In the genomic region with DNA sequence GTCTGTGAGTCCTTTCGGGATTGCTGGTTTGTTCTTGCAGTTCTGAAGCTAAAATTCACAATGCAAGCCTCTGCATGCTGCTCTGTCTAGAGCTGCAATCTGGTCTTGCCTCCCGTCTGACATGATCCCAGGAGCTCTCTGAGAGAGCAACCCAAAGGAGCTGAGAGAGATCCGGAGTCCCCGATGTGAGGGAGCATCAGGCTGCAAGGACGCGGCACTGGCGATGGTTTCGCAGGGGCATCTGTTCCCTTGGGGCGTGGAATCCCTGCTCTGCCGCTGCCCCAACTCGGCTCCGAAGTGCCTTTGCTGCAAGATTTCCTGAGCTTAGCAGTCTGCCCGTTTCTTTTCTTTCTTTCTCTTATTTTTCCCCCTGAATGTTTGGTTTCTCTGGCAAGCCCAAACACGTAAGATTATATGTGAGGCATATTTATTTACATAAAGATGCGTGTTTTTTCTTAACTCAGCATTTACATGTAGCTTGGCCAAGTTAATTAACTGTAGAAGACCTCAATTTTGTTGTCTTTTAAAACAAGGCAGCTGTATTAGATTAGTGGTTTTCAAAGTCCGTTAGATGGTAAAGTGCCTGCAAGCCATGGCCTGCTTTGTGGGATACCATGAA, we compare ENCODE assay signal across 17 cellular contexts.
DNase-seq lines count a peak whose midpoint lies in the region; ATAC-seq and TF ChIP-seq lines count a peak whose summit lies in the region.
"Had no signal": no experiment of that assay in that cellular context is flagged by ENCODE, and none has a peak within 500 bp of the region (broad histone marks: within the 10 kb centered on the region; RNA-seq: fewer than 3 reads in every experiment).

No MANE protein-coding gene starts in this region.

- H3K4me1 ChIP-seq in mammary epithelial cell (ENCODE audit: insufficient read depth, low read length): peaks cover 37% of the 10 kb centered on the region
- no peaks in the 10 kb centered on the region for H3K4me1 ChIP-seq in body of pancreas

- peak overlapping the region; percentile 98 for H3K4me2 ChIP-seq in mammary epithelial cell (ENCODE audit: insufficient read depth, low read depth, low read length)
- H3K4me2 ChIP-seq: A549 had no signal

- CTCF ChIA-PET in mammary epithelial cell (lab: Charles Lee; ENCODE audit: low non-redundant PET): interaction anchor here (0.6 kb wide), 3 partner anchors 89 to 480 kb away, joined by 3 to 4 read pairs (median 4); no protein-coding TSS in a partner anchor
- CTCF ChIA-PET in HEK293T (lab: Yijun Ruan, JAX): no interaction called here

- peak overlapping the region; percentile 70 for H3K27ac ChIP-seq in mammary epithelial cell (ENCODE audit: insufficient read depth, low read depth, low read length)
- no peak overlapping the region for H3K27ac ChIP-seq in body of pancreas
- H3K27ac ChIP-seq: A549 had no signal

- H3K27me3 ChIP-seq in mammary epithelial cell (ENCODE audit: insufficient read depth, low read length) (no peaks in the 10 kb centered on the region), body of pancreas (no peaks in the 10 kb centered on the region)

- intact Hi-C loops in mammary epithelial cell (cut with micrococcal nuclease) (loop anchor here (5.0 to 10.0 kb wide), 3 partner anchors 57 to 232 kb away; no protein-coding TSS in a partner anchor), body of pancreas (cut with DNase I) (no loop called here)

- DNase-seq in AG20443 (ENCODE audit: low spot score) (peak; percentile 16), M059J (ENCODE audit: low read depth) (peak; percentile 35), mammary epithelial cell (peak; percentile 57), islet precursor cell (peak; percentile 55), body of pancreas (no peak), HEK293T (ENCODE audit: extremely low spot score) (no peak), germinal center (ENCODE audit: low spot score) (no peak)
- DNase-seq in activated effector memory CD4-positive, alpha-beta T cell treated with anti-CD3 and anti-CD28 coated beads, Interleukin-2, amount 50 U/mL, for 16 hours: no peak
- DNase-seq: activated CD4-positive, CD25-positive, alpha-beta regulatory T cell; CD4-positive, CD25-positive, alpha-beta regulatory T cell; DMS79; immature natural killer cell; NCI-H2029; NCI-H524; nephron progenitor cell; SHP77 treated with DMSO at 0.1 percent for 48 hours had no signal

- no peaks in the 10 kb centered on the region for H4K20me1 ChIP-seq in mammary epithelial cell (ENCODE audit: insufficient read depth, low read length)

- POLR2A ChIA-PET in HEK293T (lab: Yijun Ruan, JAX): no interaction called here

- H3K9me3 ChIP-seq in mammary epithelial cell (replicated peaks; ENCODE audit: insufficient read depth, low read length) (no peaks in the 10 kb centered on the region), body of pancreas (no peaks in the 10 kb centered on the region)
- H3K9me3 ChIP-seq: A549 had no signal

- WGBS in mammary epithelial cell (ENCODE audit: low coverage, missing lambda C conversion rate): under 1% methylated on average over 8 of the region's 16 CpGs
- WGBS in body of pancreas, 2 donors: 83 to 88% methylated on average over 15 to 16 of the region's 16 CpGs

- in situ Hi-C loops in mammary epithelial cell (cut with MboI; ENCODE audit: low sequenced_read_pairs in 2 of 2): no loop called here

- ATAC-seq in body of pancreas: no peak
- ATAC-seq: A549 had no signal

- TF ChIP-seq CTCF in mammary epithelial cell (conservative IDR thresholded peaks at IDR 0.05 in 1 of 2, IDR thresholded peaks at IDR 0.05 in 1 of 2; ENCODE audit: extremely low read depth in 1 of 2, insufficient read depth in 1 of 2, low read depth in 1 of 2, low read length in 2 of 2) (no peak), body of pancreas (IDR thresholded peaks at IDR 0.05) (no peak)

- dilution Hi-C loops in mammary epithelial cell (cut with HindIII; ENCODE audit: low sequenced_read_pairs): no loop called here

- H3K4me3 ChIP-seq in mammary epithelial cell (replicated peaks in 1 of 3; ENCODE audit: insufficient read depth in 1 of 3, low read depth in 2 of 3, low read length in 3 of 3) (peak overlapping the region; percentile 34 to 64 (median 44)), body of pancreas (no peak overlapping the region)
- H3K4me3 ChIP-seq: A549 had no signal

- no peak for TF ChIP-seq POLR2A in body of pancreas (IDR thresholded peaks at IDR 0.05)

- H2AFZ ChIP-seq in mammary epithelial cell (ENCODE audit: low read depth, low read length): peak overlapping the region; percentile 97

- H3K9ac ChIP-seq in mammary epithelial cell (ENCODE audit: insufficient read depth, low read length): peak overlapping the region; percentile 70

- H3K79me2 ChIP-seq in mammary epithelial cell (ENCODE audit: insufficient read depth, low read length): no peaks in the 10 kb centered on the region

- H3K36me3 ChIP-seq in mammary epithelial cell (ENCODE audit: insufficient read depth, low read length): no peaks in the 10 kb centered on the region
- no peaks in the 10 kb centered on the region for H3K36me3 ChIP-seq in body of pancreas (replicated peaks in 1 of 2; ENCODE audit: insufficient read depth in 1 of 2, low read depth in 2 of 2)

- TSS peak; percentile 18 for BruUV-seq in mammary epithelial cell (replicated peaks; lab: Mats Ljungman, UMichigan)

TF ChIP-seq in HEK293T, 16 proteins besides CTCF, POLR2A, EP300 and RAD21:
- TF ChIP-seq ELF4 (IDR thresholded peaks at IDR 0.05) (no peak), HDGF (IDR thresholded peaks at IDR 0.05; ENCODE audit: borderline replicate concordance) (no peak)

Comparison
In these comparisons a context has a peak if more than half of its experiments do, and no peak if none do; other contexts are left out.
1. DNase-seq: peak in AG20443 (single experiment), M059J (single experiment), mammary epithelial cell (single experiment) and islet precursor cell (single experiment); none in body of pancreas (0 of 4), HEK293T (single experiment), germinal center (single experiment) and activated effector memory CD4-positive, alpha-beta T cell treated with anti-CD3 and anti-CD28 coated beads, Interleukin-2, amount 50 U/mL, for 16 hours (single experiment).
2. H3K4me3 ChIP-seq: peak in mammary epithelial cell (3 of 3); none in body of pancreas (0 of 2).